In the genomic region with DNA sequence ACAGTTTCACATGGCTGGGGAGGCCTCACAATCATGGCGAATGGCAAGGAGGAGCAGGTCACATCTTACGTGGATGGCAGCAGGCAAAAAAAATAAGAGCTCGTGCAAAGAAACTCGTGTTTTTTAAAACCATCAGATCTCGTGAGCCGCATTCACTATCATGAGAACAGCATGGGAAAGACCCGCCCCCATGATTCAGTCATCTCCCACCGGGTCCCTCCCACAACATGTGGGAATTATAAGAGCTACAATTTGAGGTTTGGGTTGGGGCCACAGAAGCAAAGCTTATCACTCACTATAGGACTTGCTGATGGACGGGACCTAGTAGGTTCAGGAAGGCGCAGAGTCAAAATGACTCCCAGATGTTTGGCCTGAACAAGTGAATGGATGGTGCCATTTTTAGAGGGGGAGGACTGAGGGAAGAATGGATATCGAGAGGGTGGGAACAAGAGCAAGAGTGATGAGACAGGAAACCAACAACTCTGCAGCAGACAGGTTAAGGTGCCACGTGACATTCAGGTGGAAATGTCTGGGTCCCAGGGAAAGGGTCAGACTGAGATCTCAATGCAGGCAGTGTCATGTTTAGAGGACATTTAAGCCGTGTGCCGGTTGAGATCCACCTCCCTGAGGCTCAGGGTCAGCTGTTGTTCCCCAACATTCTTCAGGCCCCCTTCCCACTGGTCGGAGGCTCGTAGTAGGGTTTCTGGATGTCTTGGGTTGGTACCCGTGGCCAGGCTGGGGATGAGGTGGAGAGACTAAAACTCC, we compare ENCODE assay signal across 8 cellular contexts.
"Had no signal": no experiment of that assay in that cellular context is flagged by ENCODE, and none has a peak within 500 bp of the region (broad histone marks: within the 10 kb centered on the region; RNA-seq: fewer than 3 reads in every experiment).

No MANE protein-coding gene starts in this region.

- H3K27ac ChIP-seq: HL-60, KMS-11 had no signal

- H3K27ac Mint-ChIP-seq: IgD-negative memory B cell had no signal

- H3K4me3 Mint-ChIP-seq: H9, IgD-negative memory B cell had no signal

- H3K9me3 Mint-ChIP-seq: H9, IgD-negative memory B cell had no signal

- DNase-seq: GOT3, H9, HCEC 1CT, KBM-7 had no signal

- H3K4me1 Mint-ChIP-seq: IgD-negative memory B cell had no signal

- ATAC-seq: HepG2 had no signal
